In the genomic region with DNA sequence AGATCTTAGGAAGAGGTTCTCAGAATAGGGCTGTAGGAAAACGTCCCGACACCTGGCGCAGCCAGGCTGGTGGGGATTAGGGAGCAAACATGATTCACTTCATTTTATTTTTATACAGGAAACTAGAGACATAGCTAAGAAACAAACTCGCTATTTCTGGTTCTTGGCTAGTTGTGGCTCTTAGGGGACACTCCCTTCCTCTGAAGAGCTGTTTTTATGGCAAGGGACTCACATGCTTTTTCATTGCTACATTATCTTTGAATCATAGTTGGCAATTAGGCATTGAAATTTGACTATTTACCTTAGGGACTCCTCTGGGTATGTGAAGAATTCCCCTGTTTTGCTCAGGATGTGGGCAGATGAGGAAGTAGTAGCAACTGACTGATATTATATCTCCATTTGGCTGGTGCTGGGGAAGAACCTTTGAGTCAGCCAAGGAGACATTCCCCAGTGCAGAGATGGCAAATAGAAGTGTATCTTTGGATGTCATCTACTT, we compare ENCODE assay signal across 8 cellular contexts.
A peak's percentile ranks its signal among the peaks of the same experiment; 100 is the strongest.
DNase-seq lines count a peak whose midpoint lies in the region; ATAC-seq, FAIRE-seq and TF ChIP-seq lines count a peak whose summit lies in the region.

No MANE protein-coding gene starts in this region.

- TF ChIP-seq POLR2A in heart left ventricle (IDR thresholded peaks at IDR 0.05), result no peak
- no peak for TF ChIP-seq POLR2A in vagina (IDR thresholded peaks at IDR 0.05)

- H3K27me3 ChIP-seq in heart left ventricle (no peaks in the 10 kb centered on the region), vagina (no peaks in the 10 kb centered on the region)

- peaks cover 0 to 25% (median 13%) of the 10 kb centered on the region in 12 donors for H3K9me3 ChIP-seq in heart left ventricle
- H3K9me3 ChIP-seq in vagina, result no peaks in the 10 kb centered on the region

- H3K27ac ChIP-seq in heart left ventricle, result peak overlapping the region in 3 of 12 donors; percentile 21 to 54 (median 39)
- H3K27ac ChIP-seq in vagina, result no peak overlapping the region

- TF ChIP-seq CTCF in heart left ventricle (IDR thresholded peaks at IDR 0.05) (no peak), GM13976 (IDR thresholded peaks at IDR 0.05; ENCODE audit: borderline replicate concordance, control extremely low read depth, extremely low read depth, insufficient read depth, missing control alignments) (no peak), D721Med (IDR thresholded peaks at IDR 0.05; ENCODE audit: insufficient read depth, missing control alignments) (no peak), vagina (IDR thresholded peaks at IDR 0.05) (no peak)

- no peaks in the 10 kb centered on the region for H3K36me3 ChIP-seq in heart left ventricle
- no peaks in the 10 kb centered on the region for H3K36me3 ChIP-seq in vagina

- intact Hi-C loops in heart left ventricle (cut with DNase I), result loop anchor here in 4 of 10 donors (5.0 to 10.0 kb wide), 5 partner anchors 84 to 326 kb away; a partner anchor contains a TSS
- intact Hi-C loops in vagina (cut with DNase I), result no loop called here

- FAIRE-seq in D721Med (lab: Jason Lieb, UNC), result no peak

- in situ Hi-C loops in GM13976 (cut with MboI; ENCODE audit: low sequenced_read_pairs, unreplicated experiment), result no loop called here

- ATAC-seq in HG03045 (IDR thresholded peaks at IDR 0.05; ENCODE audit: unreplicated experiment), result peak; percentile 70
- peak in 3 of 4 donors; percentile 56 to 61 (median 57) for ATAC-seq in heart left ventricle

- H3K4me1 ChIP-seq in heart left ventricle (peaks cover 0 to 33% (median 9%) of the 10 kb centered on the region in 12 donors), vagina (peaks cover 15% of the 10 kb centered on the region)

- peak; percentile 69 for DNase-seq in stimulated activated CD4-positive, alpha-beta T cell treated with anti-CD3 and anti-CD28 coated beads, Interleukin-4, amount 100 ng/mL, for 24 hours
- DNase-seq in stimulated activated CD4-positive, alpha-beta T cell treated with anti-CD3 and anti-CD28 coated beads, Interleukin-2, amount 100 ng/mL, for 48 hours, result no peak
- DNase-seq in T-helper 2 cell (peak in 3 of 5 experiments; percentile 9 to 40 (median 12)), heart left ventricle (no peak), GM13976 (ENCODE audit: low spot score) (no peak), D721Med (ENCODE audit: insufficient read length, low spot score) (no peak), vagina (ENCODE audit: extremely low spot score in 2 of 2) (no peak)

- 35 to 46% (median 43%) methylated on average over 4 of the region's 4 CpGs for WGBS in heart left ventricle, 4 donors

- H3K4me3 ChIP-seq in heart left ventricle (no peak overlapping the region), vagina (no peak overlapping the region)

Comparison
In these comparisons a context has a peak if more than half of its experiments do, and no peak if none do; other contexts are left out.
1. DNase-seq: peak in stimulated activated CD4-positive, alpha-beta T cell treated with anti-CD3 and anti-CD28 coated beads, Interleukin-4, amount 100 ng/mL, for 24 hours (single experiment) and T-helper 2 cell (3 of 5); none in stimulated activated CD4-positive, alpha-beta T cell treated with anti-CD3 and anti-CD28 coated beads, Interleukin-2, amount 100 ng/mL, for 48 hours (0 of 2), heart left ventricle (0 of 5), GM13976 (single experiment), D721Med (single experiment) and vagina (0 of 2).